In the genomic region with DNA sequence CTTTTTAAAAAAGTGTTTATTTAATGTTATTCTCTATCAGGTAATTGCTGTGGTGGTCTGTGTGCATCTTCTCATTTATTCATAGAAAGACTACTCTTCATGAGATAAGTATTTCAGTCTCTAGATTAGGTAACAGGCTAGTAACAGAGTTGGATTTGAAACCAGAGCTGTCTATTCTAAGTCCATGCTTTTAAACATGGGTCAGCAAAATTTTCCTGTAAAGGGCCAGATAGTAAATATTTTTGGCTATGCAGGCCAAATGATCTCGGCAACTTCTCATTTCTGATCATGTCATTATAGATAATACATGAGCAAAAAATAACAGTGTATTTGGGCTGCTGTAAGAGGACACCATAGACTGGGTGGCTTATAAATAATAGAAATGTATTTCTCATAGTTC, we compare ENCODE assay signal across 8 cellular contexts.
"Had no signal": no experiment of that assay in that cellular context is flagged by ENCODE, and none has a peak within 500 bp of the region (broad histone marks: within the 10 kb centered on the region; RNA-seq: fewer than 3 reads in every experiment).

No MANE protein-coding gene starts in this region.

- ATAC-seq: GM12878 had no signal

- H3K4me3 ChIP-seq: GM12878 had no signal

- DNase-seq: GDM1, GF-D8 had no signal

- FAIRE-seq: G401.6, GM12878, GM12891, GM12892, GM18507, GM19239 had no signal
